14 cellular contexts compared by ENCODE assay signal in the genomic region with DNA sequence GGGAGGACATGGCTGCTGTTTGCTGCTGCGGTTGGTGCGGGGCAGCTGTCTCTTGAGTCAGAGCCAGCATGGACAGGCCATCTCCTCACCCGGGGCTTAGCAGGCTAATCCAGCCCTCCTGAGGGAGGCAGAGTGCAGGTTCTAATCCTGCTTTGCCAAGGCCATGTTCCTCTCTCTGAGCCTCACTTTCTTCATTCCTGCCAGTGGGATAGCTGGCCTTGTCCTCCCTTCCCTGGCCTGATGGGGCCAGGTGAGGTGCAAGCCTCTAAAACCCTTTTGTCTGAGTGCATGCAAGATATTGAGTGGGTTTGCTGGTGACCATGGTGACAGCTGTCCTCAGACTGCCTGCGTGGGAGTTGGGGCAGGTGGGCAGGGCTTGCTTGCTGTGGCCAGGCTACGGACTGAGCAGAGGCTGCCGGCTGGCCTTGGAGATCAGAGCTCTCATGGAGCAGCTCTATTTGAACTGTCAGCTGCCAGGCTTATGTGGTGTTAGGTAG. TPM values are rescaled to one million over a fixed set of nuclear protein-coding genes. Genes with fewer than 3 reads are reported as not detected.
A peak's percentile ranks its signal among the peaks of the same experiment; 100 is the strongest.
DNase-seq lines count a peak whose midpoint lies in the region; ATAC-seq and TF ChIP-seq lines count a peak whose summit lies in the region.
"Had no signal": no experiment of that assay in that cellular context is flagged by ENCODE, and none has a peak within 500 bp of the region (broad histone marks: within the 10 kb centered on the region; RNA-seq: fewer than 3 reads in every experiment).

No MANE protein-coding gene starts in this region.

- POLR2A ChIA-PET in naive thymus-derived CD4-positive, alpha-beta T cell (lab: Charles Lee): interaction anchor here (6.9 kb wide), 1 partner anchor 8 kb away, joined by 78 read pairs; no protein-coding TSS in a partner anchor

- peaks cover 0 to 2% (median 0%) of the 10 kb centered on the region in 11 donors for H3K9me3 Mint-ChIP-seq in naive thymus-derived CD4-positive, alpha-beta T cell

- DNase-seq in cardiac septum (ENCODE audit: low spot score) (peak; percentile 50), heart right ventricle (no peak), T-helper 17 cell (no peak), vagina (ENCODE audit: extremely low spot score in 2 of 2) (no peak), dedifferentiated amniotic fluid mesenchymal stem cell (ENCODE audit: extremely low spot score) (no peak), ecto neural progenitor cell (ENCODE audit: low spot score) (no peak)
- no peak for DNase-seq in naive thymus-derived CD4-positive, alpha-beta T cell
- DNase-seq in stimulated activated CD4-positive, alpha-beta T cell treated with anti-CD3 and anti-CD28 coated beads, Interleukin-2, amount 100 ng/mL, for 48 hours: no peak
- DNase-seq: BE2C, GF-D8, MG63, NCI-H446, RPMI8226 had no signal

- CTCF ChIA-PET in naive thymus-derived CD4-positive, alpha-beta T cell (lab: Charles Lee): no interaction called here

- H3K36me3 Mint-ChIP-seq in T-helper 17 cell (ENCODE audit: low read depth): peaks cover 3% of the 10 kb centered on the region
- H3K36me3 Mint-ChIP-seq in naive thymus-derived CD4-positive, alpha-beta T cell: peaks cover 0 to 25% (median 5%) of the 10 kb centered on the region in 5 donors

- no peak for TF ChIP-seq CTCF in heart right ventricle (IDR thresholded peaks at IDR 0.05)
- TF ChIP-seq CTCF in vagina (IDR thresholded peaks at IDR 0.05): no peak

- WGBS in heart right ventricle, 2 donors: 66 to 68% methylated on average over 6 of the region's 6 CpGs

- no peak for ATAC-seq in heart right ventricle
- no peak for ATAC-seq in T-helper 17 cell
- no peak for ATAC-seq in naive thymus-derived CD4-positive, alpha-beta T cell

- no peaks in the 10 kb centered on the region for H3K9me3 ChIP-seq in heart right ventricle
- no peaks in the 10 kb centered on the region for H3K9me3 ChIP-seq in T-helper 17 cell (ENCODE audit: control insufficient read depth, low read length, poor library complexity, severe bottlenecking)
- no peaks in the 10 kb centered on the region for H3K9me3 ChIP-seq in naive thymus-derived CD4-positive, alpha-beta T cell (ENCODE audit: control insufficient read depth in 2 of 3, low read length in 3 of 3)
- H3K9me3 ChIP-seq in vagina: no peaks in the 10 kb centered on the region
- H3K9me3 ChIP-seq: BE2C, MG63, neutrophil had no signal

- H3K27ac ChIP-seq in heart right ventricle (peak overlapping the region in 1 of 10 donors; percentile 21), vagina (peak overlapping the region; percentile 15)
- H3K27ac ChIP-seq in naive thymus-derived CD4-positive, alpha-beta T cell (ENCODE audit: low read depth, low read length): no peak overlapping the region
- H3K27ac ChIP-seq: neutrophil had no signal

- intact Hi-C loops in cardiac septum (cut with DNase I) (no loop called here), heart right ventricle (cut with DNase I) (loop anchor here in 1 of 10 donors (5.0 kb wide), 1 partner anchor 115 kb away; a partner anchor contains a TSS), vagina (cut with DNase I) (no loop called here)
- intact Hi-C loops in naive thymus-derived CD4-positive, alpha-beta T cell (cut with micrococcal nuclease): no loop called here

- H3K27ac Mint-ChIP-seq in T-helper 17 cell: peak overlapping the region; percentile 85
- H3K27ac Mint-ChIP-seq in naive thymus-derived CD4-positive, alpha-beta T cell: peak overlapping the region in 6 of 9 donors; percentile 8 to 97 (median 78)

- H3K27me3 ChIP-seq in heart right ventricle: no peaks in the 10 kb centered on the region
- no peaks in the 10 kb centered on the region for H3K27me3 ChIP-seq in naive thymus-derived CD4-positive, alpha-beta T cell (ENCODE audit: control insufficient read depth in 2 of 2, insufficient read depth in 2 of 2, low read length in 2 of 2)
- no peaks in the 10 kb centered on the region for H3K27me3 ChIP-seq in vagina
- H3K27me3 ChIP-seq: BE2C, MG63 had no signal

- peaks cover 5 to 49% (median 29%) of the 10 kb centered on the region in 9 donors for H3K4me1 ChIP-seq in heart right ventricle
- peaks cover 11 to 48% of the 10 kb centered on the region in 2 donors for H3K4me1 ChIP-seq in naive thymus-derived CD4-positive, alpha-beta T cell (ENCODE audit: control insufficient read depth in 2 of 2, insufficient read depth in 2 of 2, low read length in 2 of 2)
- H3K4me1 ChIP-seq in vagina: peaks cover 59% of the 10 kb centered on the region
- H3K4me1 ChIP-seq: BE2C had no signal

- TF ChIP-seq POLR2A in vagina (IDR thresholded peaks at IDR 0.05): no peak

- H3K4me3 Mint-ChIP-seq in T-helper 17 cell: no peak overlapping the region
- peak overlapping the region in 1 of 10 donors; percentile 21 for H3K4me3 Mint-ChIP-seq in naive thymus-derived CD4-positive, alpha-beta T cell

- peaks cover 49% of the 10 kb centered on the region for H3K4me1 Mint-ChIP-seq in T-helper 17 cell
- H3K4me1 Mint-ChIP-seq in naive thymus-derived CD4-positive, alpha-beta T cell: peaks cover 35 to 69% (median 62%) of the 10 kb centered on the region in 7 donors

- H3K27me3 Mint-ChIP-seq in T-helper 17 cell: no peaks in the 10 kb centered on the region
- no peaks in the 10 kb centered on the region for H3K27me3 Mint-ChIP-seq in naive thymus-derived CD4-positive, alpha-beta T cell

- H3K36me3 ChIP-seq in heart right ventricle (peaks cover 0 to 6% (median 0%) of the 10 kb centered on the region in 9 donors), vagina (no peaks in the 10 kb centered on the region)
- H3K36me3 ChIP-seq in naive thymus-derived CD4-positive, alpha-beta T cell (ENCODE audit: control insufficient read depth in 2 of 3, insufficient read depth in 3 of 3, low read length in 3 of 3): peaks cover 0 to 9% (median 0%) of the 10 kb centered on the region in 3 experiments
- H3K36me3 ChIP-seq: BE2C, MG63 had no signal

- H3K4me3 ChIP-seq in heart right ventricle (no peak overlapping the region), vagina (no peak overlapping the region)
- H3K4me3 ChIP-seq in naive thymus-derived CD4-positive, alpha-beta T cell (ENCODE audit: low read length): no peak overlapping the region
- H3K4me3 ChIP-seq: MG63 had no signal

RNA-seq across cellular contexts. Expression of a gene that starts 3.6 kb away (rescaled TPM):
- total RNA-seq in cardiac septum (8.9 TPM), heart right ventricle (1 to 10 TPM; 3.6 to 6.6 (median 5.2) TPM), T-helper 17 cell (10 to 100 TPM; 10.5 to 13.4 TPM), vagina (11.8 TPM)
- 1 to 10 TPM; 4.1 to 7.3 TPM for polyA plus RNA-seq in heart right ventricle
- 10 to 100 TPM; 11.3 to 19.2 (median 15.2) TPM for total RNA-seq in naive thymus-derived CD4-positive, alpha-beta T cell
- 1 to 10 TPM; 1.2 to 1.7 TPM for polyA plus RNA-seq in naive thymus-derived CD4-positive, alpha-beta T cell

RNA-seq across cellular contexts. Expression of a gene that starts 3.8 kb away (rescaled TPM):
- total RNA-seq in cardiac septum (8.5 TPM), heart right ventricle (1 to 10 TPM; 4.2 to 9.9 (median 6.7) TPM), T-helper 17 cell (1 to 10 TPM; 2.4 to 4.0 TPM), vagina (8.6 TPM)
- polyA plus RNA-seq in heart right ventricle: 1 to 10 TPM; 4.5 to 5.0 TPM
- 10 to 100 TPM in 1 of 5 experiments, 1 to 10 TPM in 4; 3.5 to 12.2 (median 6.5) TPM for total RNA-seq in naive thymus-derived CD4-positive, alpha-beta T cell
- 1 to 10 TPM; 1.2 to 3.3 TPM for polyA plus RNA-seq in naive thymus-derived CD4-positive, alpha-beta T cell

RNA-seq across cellular contexts. Expression of a gene that starts 52.8 kb away (rescaled TPM):
- total RNA-seq in cardiac septum (15.4 TPM), heart right ventricle (10 to 100 TPM in 9 of 10 donors, 1 to 10 TPM in 1; 9.6 to 19.5 (median 15.5) TPM), T-helper 17 cell (10 to 100 TPM; 17.2 to 25.8 TPM), vagina (20.9 TPM)
- 10 to 100 TPM; 21.1 to 69.1 TPM for polyA plus RNA-seq in heart right ventricle
- total RNA-seq in naive thymus-derived CD4-positive, alpha-beta T cell: 10 to 100 TPM; 27.2 to 53.8 (median 30.8) TPM
- 10 to 100 TPM; 55.7 to 58.4 TPM for polyA plus RNA-seq in naive thymus-derived CD4-positive, alpha-beta T cell
